Comparison of ENCODE assay signal across 9 cellular contexts in the genomic region with DNA sequence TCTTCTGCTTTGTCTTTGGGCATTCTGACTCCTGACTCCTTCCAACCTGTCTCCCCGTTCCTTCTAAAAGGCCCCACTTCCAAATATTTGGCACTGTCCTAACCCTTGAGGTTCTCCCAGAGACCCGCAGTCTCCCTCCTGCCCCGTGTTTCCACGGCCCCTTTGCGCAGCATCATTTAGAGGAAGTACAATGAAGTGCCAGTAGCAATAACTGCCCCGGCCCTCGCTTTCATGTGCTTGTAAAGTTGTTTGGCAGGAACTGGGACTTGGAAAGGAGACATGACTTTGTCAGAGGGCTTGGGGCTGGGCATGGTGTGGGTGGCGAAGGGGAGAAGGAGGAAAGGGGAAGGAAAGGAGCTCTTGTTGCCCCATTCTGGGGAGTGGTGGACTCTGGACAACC. TPM values are rescaled to one million over a fixed set of nuclear protein-coding genes. Genes with fewer than 3 reads are reported as not detected.
A peak's percentile ranks its signal among the peaks of the same experiment; 100 is the strongest.
DNase-seq lines count a peak whose midpoint lies in the region; ATAC-seq and TF ChIP-seq lines count a peak whose summit lies in the region.
"Had no signal": no experiment of that assay in that cellular context is flagged by ENCODE, and none has a peak within 500 bp of the region (broad histone marks: within the 10 kb centered on the region; RNA-seq: fewer than 3 reads in every experiment).

No MANE protein-coding gene starts in this region.

- no peaks in the 10 kb centered on the region for H3K9me3 Mint-ChIP-seq in activated CD4-positive, alpha-beta T cell treated with anti-CD3 and anti-CD28 coated beads, Interleukin-2, amount 10 ng/mL, durations not matched to agents 7 days and 5 days

- no peak for TF ChIP-seq CTCF in HL-60 (IDR thresholded peaks at IDR 0.05; ENCODE audit: insufficient read depth, low read length)

- peak overlapping the region; percentile 61 for H3K4me3 ChIP-seq in HL-60 (replicated peaks; ENCODE audit: insufficient read depth, low read length)

- H3K27ac Mint-ChIP-seq in activated CD4-positive, alpha-beta T cell treated with anti-CD3 and anti-CD28 coated beads, Interleukin-2, amount 10 ng/mL, durations not matched to agents 7 days and 5 days: peak overlapping the region; percentile 94

- H3K27me3 ChIP-seq in HL-60 (ENCODE audit: insufficient read depth, poor library complexity, severe bottlenecking): no peaks in the 10 kb centered on the region

- H3K27ac ChIP-seq in HL-60 (replicated peaks): peak overlapping the region; percentile 79
- H3K27ac ChIP-seq: KMS-11 had no signal

- DNase-seq in HL-60 (ENCODE audit: low read depth in 1 of 2, low spot score in 1 of 2): peak in 1 of 2 experiments; percentile 86
- peak; percentile 45 for DNase-seq in activated CD4-positive, alpha-beta T cell treated with anti-CD3 and anti-CD28 coated beads, Interleukin-2, amount 10 ng/mL, durations not matched to agents 7 days and 5 days
- DNase-seq in globus pallidus (ENCODE audit: low spot score): peak; percentile 42
- DNase-seq in stimulated activated naive CD4-positive, alpha-beta T cell treated with Interleukin-2 at 50 U/mL for 16 hours (lab: John Stamatoyannopoulos, UW): peak; percentile 14
- DNase-seq in NK-92 treated with Interleukin-12 subunit alpha and Interleukin-12 subunit beta, amount 100 ng/mL, for 24 hours (lab: John Stamatoyannopoulos, UW): no peak
- DNase-seq in NCI-H345 treated with DMSO at 0.1 percent for 48 hours (lab: John Stamatoyannopoulos, UW; ENCODE audit: unreplicated experiment): no peak

- POLR2A ChIA-PET in activated CD4-positive, alpha-beta T cell treated with anti-CD3 and anti-CD28 coated beads, Interleukin-2, amount 10 ng/mL, durations not matched to agents 7 days and 5 days (lab: Charles Lee): no interaction called here

- H3K27me3 Mint-ChIP-seq in activated CD4-positive, alpha-beta T cell treated with anti-CD3 and anti-CD28 coated beads, Interleukin-2, amount 10 ng/mL, durations not matched to agents 7 days and 5 days: no peaks in the 10 kb centered on the region

- CTCF ChIA-PET in activated CD4-positive, alpha-beta T cell treated with anti-CD3 and anti-CD28 coated beads, Interleukin-2, amount 10 ng/mL, durations not matched to agents 7 days and 5 days (lab: Charles Lee): interaction anchor here (0.7 to 2.8 kb wide), 7 partner anchors 9 to 250 kb away, joined by 3 to 8 read pairs (median 5); no protein-coding TSS in a partner anchor

- H3K36me3 Mint-ChIP-seq in activated CD4-positive, alpha-beta T cell treated with anti-CD3 and anti-CD28 coated beads, Interleukin-2, amount 10 ng/mL, durations not matched to agents 7 days and 5 days (ENCODE audit: low read depth): peaks cover 60% of the 10 kb centered on the region

- ATAC-seq in GM18907 (IDR thresholded peaks at IDR 0.05; ENCODE audit: unreplicated experiment) (no peak), HG02973 (IDR thresholded peaks at IDR 0.05; ENCODE audit: unreplicated experiment) (no peak)

- H3K4me3 Mint-ChIP-seq in activated CD4-positive, alpha-beta T cell treated with anti-CD3 and anti-CD28 coated beads, Interleukin-2, amount 10 ng/mL, durations not matched to agents 7 days and 5 days: peak overlapping the region; percentile 87

- H3K4me1 Mint-ChIP-seq in activated CD4-positive, alpha-beta T cell treated with anti-CD3 and anti-CD28 coated beads, Interleukin-2, amount 10 ng/mL, durations not matched to agents 7 days and 5 days: peaks cover 69% of the 10 kb centered on the region

RNA-seq across cellular contexts. Expression of a gene that starts 2.6 kb away (rescaled TPM):
- total RNA-seq in activated CD4-positive, alpha-beta T cell treated with anti-CD3 and anti-CD28 coated beads, Interleukin-2, amount 10 ng/mL, durations not matched to agents 7 days and 5 days: 100 to 1,000 TPM; 518 to 534 TPM

Comparison
In these comparisons a context has a peak if more than half of its experiments do, and no peak if none do; other contexts are left out.
1. DNase-seq: peak in activated CD4-positive, alpha-beta T cell treated with anti-CD3 and anti-CD28 coated beads, Interleukin-2, amount 10 ng/mL, durations not matched to agents 7 days and 5 days (single experiment), globus pallidus (single experiment) and stimulated activated naive CD4-positive, alpha-beta T cell treated with Interleukin-2 at 50 U/mL for 16 hours (single experiment); none in NK-92 treated with Interleukin-12 subunit alpha and Interleukin-12 subunit beta, amount 100 ng/mL, for 24 hours (single experiment) and NCI-H345 treated with DMSO at 0.1 percent for 48 hours (single experiment).